23 cellular contexts compared by ENCODE assay signal in the genomic region with DNA sequence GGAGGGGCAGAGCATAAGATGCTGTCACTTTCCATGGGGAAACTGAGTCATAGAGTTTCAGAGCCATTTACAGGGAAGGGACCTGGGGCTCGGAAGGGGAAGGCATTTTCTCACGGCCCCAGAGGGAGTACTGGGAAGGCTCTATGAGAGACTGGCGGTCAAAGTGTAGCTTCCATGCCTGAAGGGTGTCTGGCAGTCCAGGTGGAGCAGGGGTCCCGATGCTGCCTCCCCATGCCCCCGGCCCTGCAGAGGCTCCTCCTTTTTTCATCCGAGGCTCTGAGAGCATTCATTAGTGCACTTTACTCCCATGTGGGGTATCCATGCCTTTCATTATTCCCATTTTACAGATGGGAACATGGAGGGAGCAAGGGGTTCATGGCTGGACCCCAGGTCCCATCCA. TPM values are rescaled to one million over a fixed set of nuclear protein-coding genes. Genes with fewer than 3 reads are reported as not detected.
DNase-seq lines count a peak whose midpoint lies in the region; ATAC-seq, FAIRE-seq and TF ChIP-seq lines count a peak whose summit lies in the region.
"Had no signal": no experiment of that assay in that cellular context is flagged by ENCODE, and none has a peak within 500 bp of the region (broad histone marks: within the 10 kb centered on the region; RNA-seq: fewer than 3 reads in every experiment).

No MANE protein-coding gene starts in this region.

- intact Hi-C loops in left ventricle myocardium superior (cut with micrococcal nuclease): no loop called here
- intact Hi-C loops in left ventricle myocardium inferior (cut with micrococcal nuclease): no loop called here
- intact Hi-C loops in kidney (cut with DNase I): loop anchor here (10.0 kb wide), 1 partner anchor 369 kb away; no protein-coding TSS in a partner anchor
- intact Hi-C loops in psoas muscle (cut with DNase I): no loop called here

- H3K4me3 ChIP-seq in left ventricle myocardium inferior (no peak overlapping the region), kidney (ENCODE audit: low read length in 2 of 2) (no peak overlapping the region), neural progenitor cell (no peak overlapping the region), psoas muscle (no peak overlapping the region)
- H3K4me3 ChIP-seq: A549, GM12878, GM23248 had no signal

- 86 to 95% (median 88%) methylated on average over 6 of the region's 6 CpGs for WGBS in psoas muscle, 3 donors

- H2AFZ ChIP-seq in neural progenitor cell (replicated peaks): no peak overlapping the region
- H2AFZ ChIP-seq: GM23248 had no signal

- TF ChIP-seq CTCF in left ventricle myocardium inferior (IDR thresholded peaks at IDR 0.05; ENCODE audit: borderline replicate concordance) (no peak), kidney (IDR thresholded peaks at IDR 0.05; ENCODE audit: borderline replicate concordance, extremely low read depth, insufficient read depth) (no peak), neural progenitor cell (IDR thresholded peaks at IDR 0.05) (no peak), psoas muscle (IDR thresholded peaks at IDR 0.05) (no peak), type B pancreatic cell (conservative IDR thresholded peaks at IDR 0.05) (no peak)

- no peaks in the 10 kb centered on the region for H3K9me3 Mint-ChIP-seq in neural progenitor cell
- H3K9me3 Mint-ChIP-seq in type B pancreatic cell: no peaks in the 10 kb centered on the region

- H3K4me1 ChIP-seq in left ventricle myocardium inferior (no peaks in the 10 kb centered on the region), kidney (ENCODE audit: control insufficient read depth in 1 of 2, insufficient read depth in 1 of 2, low read depth in 1 of 2, low read length in 2 of 2) (no peaks in the 10 kb centered on the region), neural progenitor cell (peaks cover 7% of the 10 kb centered on the region), psoas muscle (no peaks in the 10 kb centered on the region)
- H3K4me1 ChIP-seq: A549, Caco-2 had no signal

- H3F3A ChIP-seq in neural progenitor cell (ENCODE audit: low read depth): no peaks in the 10 kb centered on the region

- H3K4me3 Mint-ChIP-seq in neural progenitor cell (no peak overlapping the region), type B pancreatic cell (no peak overlapping the region)
- H3K4me3 Mint-ChIP-seq: CD4-positive, alpha-beta memory T cell had no signal

- H3K4me2 ChIP-seq in neural progenitor cell: no peak overlapping the region
- H3K4me2 ChIP-seq: A549 had no signal

- peaks cover 36% of the 10 kb centered on the region for H3K27me3 ChIP-seq in left ventricle myocardium inferior (ENCODE audit: low read depth)
- H3K27me3 ChIP-seq in neural progenitor cell: no peaks in the 10 kb centered on the region
- peaks cover 0 to 11% (median 0%) of the 10 kb centered on the region in 3 donors for H3K27me3 ChIP-seq in psoas muscle (ENCODE audit: insufficient read depth in 3 of 3, low read length in 2 of 3)

- ATAC-seq in left ventricle myocardium superior (no peak), psoas muscle (no peak)
- ATAC-seq: GM12878 had no signal

- peaks cover 2% of the 10 kb centered on the region for H3K36me3 Mint-ChIP-seq in neural progenitor cell
- H3K36me3 Mint-ChIP-seq in type B pancreatic cell: no peaks in the 10 kb centered on the region
- H3K36me3 Mint-ChIP-seq: CD4-positive, alpha-beta memory T cell had no signal

- H3K9ac ChIP-seq in kidney (ENCODE audit: low read length in 2 of 2) (no peak overlapping the region), neural progenitor cell (no peak overlapping the region)
- H3K9ac ChIP-seq: GM23248 had no signal

- H3K27me3 Mint-ChIP-seq in neural progenitor cell (ENCODE audit: insufficient read depth, low read depth) (peaks cover 8% of the 10 kb centered on the region), type B pancreatic cell (peaks cover 21% of the 10 kb centered on the region)

- FAIRE-seq in kidney (lab: Jason Lieb, UNC): no peak
- FAIRE-seq: A549, GM12878, GM19239, H1 had no signal

- DNase-seq in left ventricle myocardium superior: peak; percentile 8
- no peak for DNase-seq in left ventricle myocardium inferior
- DNase-seq in kidney: peak; percentile 20
- DNase-seq in neural progenitor cell (ENCODE audit: low spot score): no peak
- peak; percentile 2 to 23 for DNase-seq in psoas muscle
- no peak for DNase-seq in DMS79 treated with DMSO at 0.1 percent for 48 hours (lab: John Stamatoyannopoulos, UW)
- no peak for DNase-seq in type B pancreatic cell (ENCODE audit: extremely low spot score, unreplicated experiment)
- DNase-seq in AG08395 (ENCODE audit: low spot score): no peak
- DNase-seq: 8988T; ACHN; C1 segment of cervical spinal cord; Caco-2; CD4-positive, alpha-beta memory T cell; DMS153; EL; GDM1; GM23248; H7; HCEC 1CT had no signal

- H3K79me2 ChIP-seq in neural progenitor cell (ENCODE audit: low read depth): no peaks in the 10 kb centered on the region

- H3K9me3 ChIP-seq in left ventricle myocardium inferior (replicated peaks) (no peaks in the 10 kb centered on the region), kidney (ENCODE audit: control insufficient read depth in 1 of 2, low read length in 2 of 2) (no peaks in the 10 kb centered on the region), neural progenitor cell (ENCODE audit: low read depth) (no peaks in the 10 kb centered on the region), psoas muscle (no peaks in the 10 kb centered on the region)
- H3K9me3 ChIP-seq: A549, Caco-2 had no signal

- H3K36me3 ChIP-seq in left ventricle myocardium inferior: no peaks in the 10 kb centered on the region
- no peaks in the 10 kb centered on the region for H3K36me3 ChIP-seq in kidney (ENCODE audit: control insufficient read depth in 1 of 2, insufficient read depth in 2 of 2, low read length in 2 of 2)
- no peaks in the 10 kb centered on the region for H3K36me3 ChIP-seq in neural progenitor cell
- no peaks in the 10 kb centered on the region for H3K36me3 ChIP-seq in psoas muscle (ENCODE audit: insufficient read depth in 1 of 2, low read depth in 1 of 2)

- H3K4me1 Mint-ChIP-seq in neural progenitor cell (peaks cover 12% of the 10 kb centered on the region), type B pancreatic cell (ENCODE audit: unreplicated experiment) (peaks cover 3% of the 10 kb centered on the region)
- H3K4me1 Mint-ChIP-seq: CD4-positive, alpha-beta memory T cell had no signal

- H3K27ac Mint-ChIP-seq in neural progenitor cell: peak overlapping the region; percentile 68
- H3K27ac Mint-ChIP-seq in type B pancreatic cell: no peak overlapping the region
- H3K27ac Mint-ChIP-seq: CD4-positive, alpha-beta memory T cell had no signal

- no peaks in the 10 kb centered on the region for H4K20me1 ChIP-seq in neural progenitor cell (ENCODE audit: low read depth)

- no peak overlapping the region for H3K27ac ChIP-seq in left ventricle myocardium inferior (replicated peaks)
- no peak overlapping the region for H3K27ac ChIP-seq in kidney (ENCODE audit: low read depth in 2 of 2, low read length in 2 of 2)
- no peak overlapping the region for H3K27ac ChIP-seq in neural progenitor cell
- no peak overlapping the region for H3K27ac ChIP-seq in psoas muscle
- H3K27ac ChIP-seq: A549, GM23248 had no signal

RNA-seq across cellular contexts. Expression of a gene that starts 27.9 kb away (rescaled TPM):
- total RNA-seq in left ventricle myocardium superior (172 TPM), left ventricle myocardium inferior (123 TPM), kidney (90.1 TPM), neural progenitor cell (ENCODE audit: low replicate concordance) (34.6 and 43.9 TPM in 2 replicates), psoas muscle (100 to 1,000 TPM in 2 of 4 donors, 10 to 100 TPM in 2; 58.9 to 133 (median 95.2) TPM), type B pancreatic cell (ENCODE audit: low replicate concordance) (84.1 and 102 TPM in 2 replicates)
- polyA plus RNA-seq in kidney (ENCODE audit: insufficient read depth, low read depth, low replicate concordance) (371 TPM), psoas muscle (10 to 100 TPM; 53.9 to 92.5 (median 78.3) TPM)

Comparison
In these comparisons a context has a peak if more than half of its experiments do, and no peak if none do; other contexts are left out.
1. DNase-seq: peak in left ventricle myocardium superior (single experiment), kidney (single experiment) and psoas muscle (2 of 2); none in left ventricle myocardium inferior (single experiment), neural progenitor cell (single experiment), DMS79 treated with DMSO at 0.1 percent for 48 hours (single experiment), type B pancreatic cell (single experiment) and AG08395 (single experiment).